ENCODE assay signal across 13 cellular contexts in the genomic region with DNA sequence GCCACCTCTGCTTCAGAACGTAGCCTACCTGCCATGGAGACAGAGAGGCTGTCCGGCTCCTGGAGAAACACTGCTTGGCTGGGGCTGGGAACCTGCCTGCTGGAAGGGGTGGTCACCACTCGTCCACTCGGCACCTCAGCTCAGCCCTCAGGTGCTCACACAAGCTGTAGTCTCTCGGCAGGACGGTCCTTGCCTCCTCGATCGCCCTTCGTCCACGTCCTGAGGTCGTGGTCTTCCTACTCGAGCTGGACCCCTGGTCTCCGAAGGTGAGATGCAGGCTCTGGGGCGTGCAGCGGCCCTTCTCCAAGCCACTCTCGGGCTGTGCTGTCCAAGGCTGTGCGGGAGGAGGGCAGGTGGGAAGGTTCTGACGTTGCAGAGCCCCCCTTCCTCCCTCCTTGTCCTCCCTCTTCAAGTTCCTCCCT. TPM values are rescaled to one million over a fixed set of nuclear protein-coding genes. Genes with fewer than 3 reads are reported as not detected.
"Had no signal": no experiment of that assay in that cellular context is flagged by ENCODE, and none has a peak within 500 bp of the region (broad histone marks: within the 10 kb centered on the region; RNA-seq: fewer than 3 reads in every experiment).

A gene (minus strand): TSS at position 326 of the 422 bp plus-strand sequence. CDS start 291 bp downstream, at position 35.

- H3K9me3 Mint-ChIP-seq: activated T-cell treated with anti-CD3 and anti-CD28 coated beads, Interleukin-2, amount 50 U/mL, for 72 hours; natural killer cell treated with Interleukin-12 subunit alpha and Interleukin-12 subunit beta and Interleukin-15 and Interleukin-18, amount 100 ng/mL, for 72 hours had no signal

- H3K4me3 Mint-ChIP-seq: activated CD4-positive, alpha-beta T cell treated with anti-CD3 and anti-CD28 coated beads, Interleukin-2, amount 10 ng/mL, durations not matched to agents 7 days and 5 days; activated T-cell treated with anti-CD3 and anti-CD28 coated beads, Interleukin-2, amount 50 U/mL, for 72 hours; natural killer cell treated with Interleukin-12 subunit alpha and Interleukin-12 subunit beta and Interleukin-15 and Interleukin-18, amount 100 ng/mL, for 72 hours had no signal

- H3K36me3 ChIP-seq: ascending aorta, esophagus muscularis mucosa, prostate gland had no signal

- H3K4me3 ChIP-seq: ascending aorta, dorsolateral prefrontal cortex, esophagus muscularis mucosa, prostate gland, smooth muscle cell had no signal

- DNase-seq: occipital lobe had no signal

- H3K27me3 Mint-ChIP-seq: activated CD4-positive, alpha-beta T cell treated with anti-CD3 and anti-CD28 coated beads, Interleukin-2, amount 10 ng/mL, durations not matched to agents 7 days and 5 days; natural killer cell treated with Interleukin-12 subunit alpha and Interleukin-12 subunit beta and Interleukin-15 and Interleukin-18, amount 100 ng/mL, for 72 hours had no signal

- H3K36me3 Mint-ChIP-seq: natural killer cell treated with Interleukin-12 subunit alpha and Interleukin-12 subunit beta and Interleukin-15 and Interleukin-18, amount 100 ng/mL, for 72 hours had no signal

- H3K27me3 ChIP-seq: ascending aorta had no signal

- H3K4me1 ChIP-seq: ascending aorta, prostate gland had no signal

- H3K27ac ChIP-seq: ascending aorta, dorsolateral prefrontal cortex, esophagus muscularis mucosa, prostate gland had no signal

- H3K9me3 ChIP-seq: ascending aorta, esophagus muscularis mucosa, prostate gland had no signal

- H3K27ac Mint-ChIP-seq: activated CD4-positive, alpha-beta T cell treated with anti-CD3 and anti-CD28 coated beads, Interleukin-2, amount 10 ng/mL, durations not matched to agents 7 days and 5 days; activated T-cell treated with anti-CD3 and anti-CD28 coated beads, Interleukin-2, amount 50 U/mL, for 72 hours; natural killer cell treated with Interleukin-12 subunit alpha and Interleukin-12 subunit beta and Interleukin-15 and Interleukin-18, amount 100 ng/mL, for 72 hours had no signal

RNA-seq across cellular contexts. Expression of the gene that starts here (rescaled TPM):
- total RNA-seq: activated CD4-positive, alpha-beta T cell treated with anti-CD3 and anti-CD28 coated beads, Interleukin-2, amount 10 ng/mL, durations not matched to agents 7 days and 5 days; activated T-cell treated with anti-CD3 and anti-CD28 coated beads, Interleukin-2, amount 50 U/mL, for 72 hours; ascending aorta; esophagus muscularis mucosa; kidney epithelial cell; natural killer cell treated with Interleukin-12 subunit alpha and Interleukin-12 subunit beta and Interleukin-15 and Interleukin-18, amount 100 ng/mL, for 72 hours; occipital lobe; prostate gland; right cardiac atrium; smooth muscle cell; T-helper 2 cell treated with Interferon-gamma antibody and Interleukin-4, amounts not matched to agents 100 ng/mL and 5 ng/mL, for 36 hours; urinary bladder had no signal
- polyA plus RNA-seq: right cardiac atrium, smooth muscle cell, urinary bladder had no signal
